In the genomic region with DNA sequence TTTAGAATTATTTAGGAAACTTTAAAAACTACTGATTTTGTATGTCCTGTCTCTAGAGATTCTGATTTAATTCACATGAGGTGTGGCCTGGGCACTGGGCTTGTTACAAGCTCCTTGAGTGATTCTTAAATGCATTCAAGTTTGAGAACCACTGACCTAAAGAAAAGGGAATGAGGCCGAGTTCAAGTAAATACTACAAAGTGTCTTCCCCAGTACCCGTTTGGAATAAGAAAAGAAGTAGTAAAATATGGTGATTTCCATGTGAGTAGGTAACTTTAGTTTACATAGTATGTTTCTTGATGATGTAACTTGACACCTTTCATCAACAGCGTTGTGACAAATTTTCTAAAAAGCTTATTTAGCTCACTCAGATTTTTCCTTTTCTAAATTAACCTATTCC, we compare ENCODE assay signal across 23 cellular contexts.
DNase-seq lines count a peak whose midpoint lies in the region; ATAC-seq and TF ChIP-seq lines count a peak whose summit lies in the region.
"Had no signal": no experiment of that assay in that cellular context is flagged by ENCODE, and none has a peak within 500 bp of the region (broad histone marks: within the 10 kb centered on the region; RNA-seq: fewer than 3 reads in every experiment).

No MANE protein-coding gene starts in this region.

- no peak overlapping the region for H2AK5ac ChIP-seq in H9 (ENCODE audit: insufficient read length, low read length)

- H3K14ac ChIP-seq in H9 (ENCODE audit: insufficient read depth, low read length) = no peak overlapping the region

- peaks cover 15% of the 10 kb centered on the region for H3K9me3 ChIP-seq in H9 (ENCODE audit: control insufficient read depth, low read depth, low read length)
- peaks cover 14% of the 10 kb centered on the region; the same call in 1 of the 2 replicates for H3K9me3 ChIP-seq in SU-DHL-6 (ENCODE audit: insufficient read depth, low read length)
- H3K9me3 ChIP-seq in iPS-20b (ENCODE audit: insufficient read depth, low read depth, low read length) = peaks cover 21% of the 10 kb centered on the region
- no peaks in the 10 kb centered on the region for H3K9me3 ChIP-seq in osteoblast (ENCODE audit: low read depth, low read length)

- no peaks in the 10 kb centered on the region for H3K27me3 ChIP-seq in H9 (ENCODE audit: insufficient read depth, low read length)
- H3K27me3 ChIP-seq in SU-DHL-6 (ENCODE audit: low read length) = no peaks in the 10 kb centered on the region
- no peaks in the 10 kb centered on the region for H3K27me3 ChIP-seq in iPS-20b (ENCODE audit: insufficient read depth, low read length)
- no peaks in the 10 kb centered on the region for H3K27me3 ChIP-seq in osteoblast (ENCODE audit: insufficient read depth, low read length)
- H3K27me3 ChIP-seq: BLaER1 had no signal

- peaks cover 13 to 23% of the 10 kb centered on the region in 2 experiments for H3K4me1 Mint-ChIP-seq in H9
- H3K4me1 Mint-ChIP-seq: CD4-positive, CD25-positive, alpha-beta regulatory T cell had no signal

- H3K4me2 ChIP-seq in H9 (ENCODE audit: insufficient read depth, insufficient read length, low read length) = peak overlapping the region; percentile 8
- no peak overlapping the region for H3K4me2 ChIP-seq in SU-DHL-6 (ENCODE audit: low read depth, low read length, poor library complexity, severe bottlenecking)
- H3K4me2 ChIP-seq in osteoblast (ENCODE audit: insufficient read depth, low read length) = no peak overlapping the region
- H3K4me2 ChIP-seq: BLaER1 had no signal

- no peak overlapping the region for H4K91ac ChIP-seq in H9 (ENCODE audit: insufficient read length, low read depth, low read length)

- no peak overlapping the region for H3K4ac ChIP-seq in H9 (ENCODE audit: low read depth, low read length)

- H3K56ac ChIP-seq in H9 (ENCODE audit: insufficient read length, low read depth, low read length) = no peak overlapping the region

- H3K79me1 ChIP-seq in H9 (ENCODE audit: insufficient read depth, low read depth, low read length, poor library complexity, severe bottlenecking) = no peaks in the 10 kb centered on the region

- H2AFZ ChIP-seq in H9 (ENCODE audit: low read length) (no peak overlapping the region), SU-DHL-6 (ENCODE audit: low read depth, low read length, severe bottlenecking) (peak overlapping the region; percentile 10), osteoblast (ENCODE audit: low read length) (peak overlapping the region; percentile 57)

- H3K27ac ChIP-seq in H9 (ENCODE audit: insufficient read length, low read depth, low read length) (no peak overlapping the region), SU-DHL-6 (ENCODE audit: low read depth, low read length) (no peak overlapping the region), iPS-20b (ENCODE audit: low read length) (no peak overlapping the region), osteoblast (ENCODE audit: low read depth, low read length) (no peak overlapping the region)
- H3K27ac ChIP-seq: BLaER1, RWPE1 had no signal

- no peak overlapping the region for H3K4me3 Mint-ChIP-seq in H9
- H3K4me3 Mint-ChIP-seq: CD4-positive, CD25-positive, alpha-beta regulatory T cell had no signal

- no peaks in the 10 kb centered on the region for H3K27me3 Mint-ChIP-seq in H9 (ENCODE audit: low read depth)
- H3K27me3 Mint-ChIP-seq: CD4-positive, CD25-positive, alpha-beta regulatory T cell had no signal

- no peaks in the 10 kb centered on the region for H3K9me2 ChIP-seq in SU-DHL-6 (replicated peaks; ENCODE audit: insufficient read depth, low read length)

- H3K23me2 ChIP-seq in H9 (ENCODE audit: insufficient read length, low read depth, low read length, poor library complexity, severe bottlenecking) = no peaks in the 10 kb centered on the region

- H3K79me2 ChIP-seq in H9 (ENCODE audit: insufficient read depth, low read length) = no peaks in the 10 kb centered on the region
- no peaks in the 10 kb centered on the region for H3K79me2 ChIP-seq in SU-DHL-6 (ENCODE audit: insufficient read depth, low read length)
- H3K79me2 ChIP-seq in osteoblast (ENCODE audit: insufficient read depth, low read length) = no peaks in the 10 kb centered on the region

- no peak overlapping the region for H2BK15ac ChIP-seq in H9 (ENCODE audit: low read depth, low read length)

- no peak overlapping the region for H2BK5ac ChIP-seq in H9 (ENCODE audit: insufficient read length, low read length)

- H3K23ac ChIP-seq in H9 (ENCODE audit: insufficient read length, low read depth, low read length) = no peak overlapping the region

- DNase-seq in H9 (no peak), osteoblast (ENCODE audit: insufficient read length, low spot score, missing footprints) (peak; percentile 21), posterior vena cava (ENCODE audit: low spot score) (no peak), COR-L47 (lab: John Stamatoyannopoulos, UW) (no peak)
- DNase-seq: CD4-positive, CD25-positive, alpha-beta regulatory T cell; DMS53; HCEC 1CT; KBM-7; MV-4-11; NCI-H1105; NCI-H1436 treated with DMSO at 0.1 percent for 48 hours; NCI-H187 treated with DMSO at 0.1 percent for 48 hours; NCI-H2107; NCI-H446; NCI-H524 treated with DMSO at 0.1 percent for 48 hours; SHP77; SW 1271 had no signal

- H3K9ac ChIP-seq in H9 (ENCODE audit: extremely low read depth, insufficient read length, low read length) (no peak overlapping the region), SU-DHL-6 (ENCODE audit: low read length) (no peak overlapping the region), iPS-20b (ENCODE audit: low read depth, low read length) (no peak overlapping the region)
- H3K9ac ChIP-seq: BLaER1 had no signal

- H3K9me3 Mint-ChIP-seq in H9 = peaks cover 23 to 41% of the 10 kb centered on the region in 2 experiments

- no peaks in the 10 kb centered on the region for H3F3A ChIP-seq in SU-DHL-6 (ENCODE audit: insufficient read depth)

- H3K27ac Mint-ChIP-seq in H9 = peak overlapping the region in 2 of 3 experiments; percentile 37 to 77; a peak in 2 of 7 replicates
- H3K27ac Mint-ChIP-seq: CD4-positive, CD25-positive, alpha-beta regulatory T cell had no signal

- H3K4me1 ChIP-seq in H9 (ENCODE audit: insufficient read depth, low read length) = no peaks in the 10 kb centered on the region; the same call in 1 of the 2 replicates
- peaks cover 21% of the 10 kb centered on the region; the same call in 1 of the 2 replicates for H3K4me1 ChIP-seq in iPS-20b (ENCODE audit: insufficient read depth, low read length)
- no peaks in the 10 kb centered on the region for H3K4me1 ChIP-seq in osteoblast (ENCODE audit: insufficient read depth, low read length)
- H3K4me1 ChIP-seq: BLaER1 had no signal

- H4K8ac ChIP-seq in H9 (replicated peaks; ENCODE audit: insufficient read length, low read depth, low read length) = no peak overlapping the region

- ATAC-seq in GM19035 (IDR thresholded peaks at IDR 0.05; ENCODE audit: unreplicated experiment) = no peak
- ATAC-seq: Panc1 had no signal

- no peak overlapping the region for H2BK12ac ChIP-seq in H9 (ENCODE audit: insufficient read length, low read depth, low read length)

- WGBS in H9 (ENCODE audit: extremely low coverage, insufficient read length, low lambda C conversion rate) = no CpG with 5 or more reads among the region's 3 CpGs

- H3K36me3 ChIP-seq in SU-DHL-6 (ENCODE audit: low read length) = no peaks in the 10 kb centered on the region
- no peaks in the 10 kb centered on the region for H3K36me3 ChIP-seq in iPS-20b (ENCODE audit: insufficient read depth, low read depth, low read length)
- no peaks in the 10 kb centered on the region for H3K36me3 ChIP-seq in osteoblast (ENCODE audit: insufficient read depth, low read length)
- H3K36me3 ChIP-seq: BLaER1 had no signal

- H3K18ac ChIP-seq in H9 (ENCODE audit: insufficient read length, low read depth, low read length) = no peak overlapping the region

- H3T11ph ChIP-seq in H9 (ENCODE audit: low read length) = no peak overlapping the region

- H2BK120ac ChIP-seq in H9 (ENCODE audit: low read depth, low read length, poor library complexity, severe bottlenecking) = no peak overlapping the region

- H2BK20ac ChIP-seq in H9 (ENCODE audit: low read depth, low read length, poor library complexity, severe bottlenecking) = no peak overlapping the region

- no peak for TF ChIP-seq CTCF in H9 (conservative IDR thresholded peaks at IDR 0.05)
- TF ChIP-seq CTCF in SU-DHL-6 (IDR thresholded peaks at IDR 0.05; ENCODE audit: insufficient read depth, low read length, poor library complexity, severe bottlenecking) = no peak
- TF ChIP-seq CTCF in osteoblast (IDR thresholded peaks at IDR 0.05; ENCODE audit: extremely low read depth, low read depth, low read length) = no peak

- H3K4me3 ChIP-seq in SU-DHL-6 (ENCODE audit: insufficient read depth, low read length, poor library complexity, severe bottlenecking) (no peak overlapping the region), iPS-20b (ENCODE audit: low read length) (peak overlapping the region; percentile 16; the same call in 1 of the 2 replicates), osteoblast (ENCODE audit: insufficient read depth, low read length) (no peak overlapping the region)
- H3K4me3 ChIP-seq: BLaER1 had no signal

- H4K20me1 ChIP-seq in H9 (ENCODE audit: control insufficient read depth, insufficient read depth, insufficient read length) = no peaks in the 10 kb centered on the region
- no peaks in the 10 kb centered on the region for H4K20me1 ChIP-seq in SU-DHL-6 (ENCODE audit: low read depth, low read length)
- no peaks in the 10 kb centered on the region for H4K20me1 ChIP-seq in osteoblast (ENCODE audit: insufficient read depth, low read length)
- H4K20me1 ChIP-seq: BLaER1 had no signal

- no peak overlapping the region for H4K5ac ChIP-seq in H9 (ENCODE audit: insufficient read length, low read depth, low read length)

- peaks cover 18 to 33% (median 24%) of the 10 kb centered on the region in 3 experiments for H3K36me3 Mint-ChIP-seq in H9 (ENCODE audit: insufficient read depth in 1 of 3, low read depth in 3 of 3)

- intact Hi-C loops in posterior vena cava (cut with DNase I) = no loop called here
